1 cellular context compared by ENCODE assay signal in the genomic region with DNA sequence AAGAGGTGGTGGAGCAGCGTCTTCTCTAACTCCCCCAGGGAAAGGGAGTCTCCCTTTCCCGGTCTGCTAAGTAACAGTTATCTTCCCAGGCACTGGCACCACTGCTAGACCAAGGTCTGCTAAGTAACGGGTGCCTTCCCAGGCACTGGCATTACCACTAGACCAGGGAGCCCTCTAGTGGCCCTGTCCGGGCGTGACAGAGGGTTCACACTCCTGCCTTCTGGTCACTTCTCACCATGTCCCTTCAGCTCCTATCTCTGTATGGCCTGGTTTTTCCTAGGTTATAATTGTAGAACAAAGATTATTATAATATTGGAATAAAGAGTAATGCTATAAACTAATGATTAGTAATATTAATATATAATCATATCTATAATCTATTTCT.
TF ChIP-seq lines count a peak whose summit lies in the region.

No MANE protein-coding gene starts in this region.

TF ChIP-seq in HepG2, 621 proteins besides CTCF, POLR2A, EP300 and RAD21:
- TF ChIP-seq STAG1 (CRISPR knock-in tag; IDR thresholded peaks at IDR 0.05) (peak; percentile 70), THAP11 (CRISPR knock-in tag; IDR thresholded peaks at IDR 0.05) (0 out of 2 replicates have a peak, but pooled peaks have one; percentile 15), KAT8 (CRISPR knock-in tag; IDR thresholded peaks at IDR 0.05) (0 out of 2 replicates have a peak, but pooled peaks have one; percentile 16), HMGXB4 (CRISPR knock-in tag; IDR thresholded peaks at IDR 0.05; ENCODE audit: borderline replicate concordance in 1 of 2, low read depth in 1 of 2) (0 out of 4 replicates have a peak, but pooled peaks of 1 of the 2 experiments have one; percentile 26), SMC3 (IDR thresholded peaks at IDR 0.05; ENCODE audit: low read length) (peak; percentile 31; the same call in 1 of the 2 replicates), FOSL2 (CRISPR knock-in tag; IDR thresholded peaks at IDR 0.05) (0 out of 2 replicates have a peak, but pooled peaks have one; percentile 8), KDM2A (CRISPR knock-in tag; IDR thresholded peaks at IDR 0.05; ENCODE audit: borderline replicate concordance, low read depth) (0 out of 2 replicates have a peak, but pooled peaks have one; percentile 49)
